In the genomic region with DNA sequence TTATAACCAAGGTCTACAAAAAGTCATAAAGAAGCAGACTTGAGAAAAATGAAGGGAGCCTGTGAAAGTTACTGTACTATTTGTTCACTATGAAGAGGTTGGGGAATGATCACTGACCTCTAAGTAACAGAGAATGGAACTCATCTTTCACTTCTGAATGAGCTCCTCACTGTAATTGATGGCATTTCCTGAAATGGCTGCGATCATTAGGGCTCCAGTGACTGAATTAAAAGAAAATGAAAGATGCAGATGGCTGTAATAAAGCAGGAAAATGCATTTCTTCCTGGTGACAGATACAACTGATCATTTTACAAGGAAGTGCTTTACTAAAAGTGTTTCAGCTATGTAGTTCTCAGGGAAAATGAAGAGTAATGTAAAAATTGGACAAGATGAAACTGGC, we compare ENCODE assay signal across 30 cellular contexts.
"Had no signal": no experiment of that assay in that cellular context is flagged by ENCODE, and none has a peak within 500 bp of the region (broad histone marks: within the 10 kb centered on the region; RNA-seq: fewer than 3 reads in every experiment).

No MANE protein-coding gene starts in this region.

- H3K36me3 Mint-ChIP-seq: activated naive CD4-positive, alpha-beta T cell treated with anti-CD3 and anti-CD28 coated beads, Interleukin-2, amount 10 ng/mL, durations not matched to agents 7 days and 5 days; activated naive CD4-positive, alpha-beta T cell treated with anti-CD3 and anti-CD28 coated beads, Interleukin-2, amount 50 U/mL, for 72 hours; activated naive CD8-positive, alpha-beta T cell treated with anti-CD3 and anti-CD28 coated beads, Interleukin-2, amount 10 ng/mL, durations not matched to agents 7 days and 5 days; brain had no signal

- H3K4me1 ChIP-seq: ascending aorta, breast epithelium, colonic mucosa, esophagus squamous epithelium, gastroesophageal sphincter, heart right ventricle had no signal

- H3K4me3 Mint-ChIP-seq: activated CD4-positive, alpha-beta memory T cell treated with anti-CD3 and anti-CD28 coated beads, Interleukin-2, amount 10 ng/mL, durations not matched to agents 7 days and 5 days; activated CD4-positive, alpha-beta T cell treated with anti-CD3 and anti-CD28 coated beads, Interleukin-2, amount 10 ng/mL, durations not matched to agents 7 days and 5 days; activated naive CD4-positive, alpha-beta T cell treated with anti-CD3 and anti-CD28 coated beads, Interleukin-2, amount 10 ng/mL, durations not matched to agents 7 days and 5 days; activated naive CD8-positive, alpha-beta T cell treated with anti-CD3 and anti-CD28 coated beads, Interleukin-2, amount 10 ng/mL, durations not matched to agents 7 days and 5 days; activated T-cell treated with anti-CD3 and anti-CD28 coated beads, Interleukin-2, amount 50 U/mL, for 24 hours; activated T-cell treated with anti-CD3 and anti-CD28 coated beads, Interleukin-2, amount 50 U/mL, for 72 hours; brain; WTC11 had no signal

- H3K4me1 Mint-ChIP-seq: activated CD4-positive, alpha-beta memory T cell treated with anti-CD3 and anti-CD28 coated beads, Interleukin-2, amount 10 ng/mL, durations not matched to agents 7 days and 5 days; activated CD4-positive, alpha-beta T cell treated with anti-CD3 and anti-CD28 coated beads, Interleukin-2, amount 10 ng/mL, durations not matched to agents 7 days and 5 days; activated naive CD4-positive, alpha-beta T cell treated with anti-CD3 and anti-CD28 coated beads, Interleukin-2, amount 10 ng/mL, durations not matched to agents 7 days and 5 days; activated naive CD8-positive, alpha-beta T cell treated with anti-CD3 and anti-CD28 coated beads, Interleukin-2, amount 10 ng/mL, durations not matched to agents 7 days and 5 days; brain had no signal

- H3K4me3 ChIP-seq: ascending aorta, breast epithelium, cardiac muscle cell, colonic mucosa, esophagus squamous epithelium, gastroesophageal sphincter, heart right ventricle had no signal

- H3K9me3 ChIP-seq: ascending aorta, breast epithelium, colonic mucosa, esophagus squamous epithelium had no signal

- ATAC-seq: activated naive CD4-positive, alpha-beta T cell treated with anti-CD3 and anti-CD28 coated beads, Interleukin-2, amount 50 U/mL, for 72 hours; activated T-cell treated with anti-CD3 and anti-CD28 coated beads, Interleukin-2, amount 50 U/mL, for 72 hours; gastroesophageal sphincter; heart right ventricle; WTC11 had no signal

- H3K36me3 ChIP-seq: ascending aorta, breast epithelium, cardiac muscle cell, colonic mucosa, esophagus squamous epithelium, gastroesophageal sphincter, heart right ventricle had no signal

- H3K27me3 Mint-ChIP-seq: activated CD4-positive, alpha-beta memory T cell treated with anti-CD3 and anti-CD28 coated beads, Interleukin-2, amount 10 ng/mL, durations not matched to agents 7 days and 5 days; activated CD4-positive, alpha-beta T cell treated with anti-CD3 and anti-CD28 coated beads, Interleukin-2, amount 10 ng/mL, durations not matched to agents 7 days and 5 days; activated naive CD4-positive, alpha-beta T cell treated with anti-CD3 and anti-CD28 coated beads, Interleukin-2, amount 10 ng/mL, durations not matched to agents 7 days and 5 days; activated naive CD8-positive, alpha-beta T cell treated with anti-CD3 and anti-CD28 coated beads, Interleukin-2, amount 10 ng/mL, durations not matched to agents 7 days and 5 days; activated T-cell treated with anti-CD3 and anti-CD28 coated beads, Interleukin-2, amount 50 U/mL, for 24 hours; brain had no signal

- DNase-seq: activated CD4-positive, alpha-beta memory T cell treated with anti-CD3 and anti-CD28 coated beads, Interleukin-2, amount 10 ng/mL, durations not matched to agents 7 days and 5 days; activated CD4-positive, alpha-beta T cell treated with anti-CD3 and anti-CD28 coated beads for 1 hour; activated CD4-positive, alpha-beta T cell treated with anti-CD3 and anti-CD28 coated beads for 4 hours; activated CD4-positive, alpha-beta T cell treated with anti-CD3 and anti-CD28 coated beads, Interleukin-2, amount 10 ng/mL, durations not matched to agents 7 days and 5 days; activated CD4-positive, alpha-beta T cell treated with anti-CD3 and anti-CD28 coated beads, Interleukin-2, amount 50 U/mL, for 4 hours; activated CD8-positive, alpha-beta memory T cell treated with anti-CD3 and anti-CD28 coated beads, Interleukin-2, amount 50 U/mL, for 48 hours; activated gamma-delta T cell; activated naive CD4-positive, alpha-beta T cell; activated naive CD4-positive, alpha-beta T cell treated with anti-CD3 and anti-CD28 coated beads, Interleukin-2, amount 10 ng/mL, durations not matched to agents 7 days and 5 days; activated naive CD8-positive, alpha-beta T cell treated with anti-CD3 and anti-CD28 coated beads, Interleukin-2, amount 10 ng/mL, durations not matched to agents 7 days and 5 days; activated T-cell treated with anti-CD3 and anti-CD28 coated beads for 4 hours; activated T-cell treated with anti-CD3 and anti-CD28 coated beads, Interleukin-2, amount 50 U/mL, for 24 hours; activated T-cell treated with anti-CD3 and anti-CD28 coated beads, Interleukin-2, amount 50 U/mL, for 72 hours; central memory CD4-positive, alpha-beta T cell; cerebellar nuclear complex; colonic mucosa; effector CD8-positive, alpha-beta T cell; esophagus squamous epithelium; foreskin melanocyte; heart right ventricle; T-helper 2 cell had no signal

- H3K9me3 Mint-ChIP-seq: activated CD4-positive, alpha-beta T cell treated with anti-CD3 and anti-CD28 coated beads, Interleukin-2, amount 10 ng/mL, durations not matched to agents 7 days and 5 days; activated naive CD8-positive, alpha-beta T cell treated with anti-CD3 and anti-CD28 coated beads, Interleukin-2, amount 10 ng/mL, durations not matched to agents 7 days and 5 days had no signal

- H3K27ac Mint-ChIP-seq: activated CD4-positive, alpha-beta memory T cell treated with anti-CD3 and anti-CD28 coated beads, Interleukin-2, amount 10 ng/mL, durations not matched to agents 7 days and 5 days; activated CD4-positive, alpha-beta T cell treated with anti-CD3 and anti-CD28 coated beads, Interleukin-2, amount 10 ng/mL, durations not matched to agents 7 days and 5 days; activated naive CD4-positive, alpha-beta T cell treated with anti-CD3 and anti-CD28 coated beads, Interleukin-2, amount 10 ng/mL, durations not matched to agents 7 days and 5 days; activated naive CD4-positive, alpha-beta T cell treated with anti-CD3 and anti-CD28 coated beads, Interleukin-2, amount 50 U/mL, for 72 hours; activated naive CD8-positive, alpha-beta T cell treated with anti-CD3 and anti-CD28 coated beads, Interleukin-2, amount 10 ng/mL, durations not matched to agents 7 days and 5 days; activated T-cell treated with anti-CD3 and anti-CD28 coated beads, Interleukin-2, amount 50 U/mL, for 24 hours; activated T-cell treated with anti-CD3 and anti-CD28 coated beads, Interleukin-2, amount 50 U/mL, for 72 hours; brain; WTC11 had no signal

- H3K27me3 ChIP-seq: ascending aorta, breast epithelium, cardiac muscle cell, colonic mucosa, esophagus squamous epithelium, gastroesophageal sphincter, heart right ventricle had no signal

- H3K27ac ChIP-seq: ascending aorta, breast epithelium, cardiac muscle cell, colonic mucosa, epithelial cell of prostate, esophagus squamous epithelium, gastroesophageal sphincter, heart right ventricle, VCaP had no signal
